Comparison of ENCODE assay signal across 8 cellular contexts in the genomic region with DNA sequence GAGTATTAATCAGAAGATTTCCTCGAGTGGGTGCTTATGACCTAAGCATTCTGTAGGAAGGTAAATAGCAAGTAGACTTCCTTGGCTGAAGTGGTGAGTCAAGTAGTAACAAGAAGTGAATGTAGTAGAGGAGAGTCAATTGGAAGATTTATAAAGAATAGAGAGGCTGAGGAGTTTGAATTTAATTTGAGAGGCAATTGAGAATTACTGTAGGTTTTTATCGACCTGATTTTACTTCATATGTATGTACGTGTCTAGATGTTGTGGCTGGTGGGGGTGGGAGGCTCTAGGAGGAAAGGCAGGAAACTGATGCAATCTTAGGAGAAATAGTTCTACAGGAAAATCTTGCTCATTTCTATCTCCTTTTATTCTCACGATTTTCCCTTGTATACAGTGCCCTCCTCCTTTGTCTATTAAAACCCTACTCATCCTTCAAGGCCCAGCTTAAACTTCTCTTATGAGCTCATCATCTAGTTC. TPM values are rescaled to one million over a fixed set of nuclear protein-coding genes. Genes with fewer than 3 reads are reported as not detected.
A peak's percentile ranks its signal among the peaks of the same experiment; 100 is the strongest.
DNase-seq lines count a peak whose midpoint lies in the region; ATAC-seq, FAIRE-seq and TF ChIP-seq lines count a peak whose summit lies in the region.

No MANE protein-coding gene starts in this region.

- H3K4me1 ChIP-seq in suprapubic skin, result peaks cover 43% of the 10 kb centered on the region

- H3K9me3 ChIP-seq in suprapubic skin, result no peaks in the 10 kb centered on the region

- TF ChIP-seq EP300 in suprapubic skin (IDR thresholded peaks at IDR 0.05), result no peak

- no peak overlapping the region for H3K4me3 ChIP-seq in suprapubic skin

- ATAC-seq in esophagus mucosa, result peak; percentile 54
- ATAC-seq in Right ventricle myocardium superior (ENCODE audit: poor library complexity), result no peak

- 39% methylated on average over 4 of the region's 4 CpGs for WGBS in suprapubic skin

- H3K27me3 ChIP-seq in suprapubic skin, result no peaks in the 10 kb centered on the region

- no peak overlapping the region for H3K27ac ChIP-seq in suprapubic skin

- intact Hi-C loops in Right ventricle myocardium superior (cut with DNase I), result no loop called here

- DNase-seq in EH (ENCODE audit: low read depth), result peak; percentile 88
- peak; percentile 67 for DNase-seq in HCEC 1CT
- peak; percentile 28 for DNase-seq in RCC 7860 (ENCODE audit: low spot score)
- DNase-seq in suprapubic skin (ENCODE audit: low spot score in 2 of 2), result no peak
- no peak for DNase-seq in D341Med (ENCODE audit: low spot score)
- no peak for DNase-seq in cerebellum (ENCODE audit: low spot score)
- no peak for DNase-seq in Right ventricle myocardium superior

- peaks cover 11% of the 10 kb centered on the region for H3K36me3 ChIP-seq in suprapubic skin

- peak; percentile 52 for FAIRE-seq in RCC 7860 (lab: Jason Lieb, UNC)

- no peak for TF ChIP-seq POLR2A in suprapubic skin (IDR thresholded peaks at IDR 0.05)

- TF ChIP-seq CTCF in suprapubic skin (IDR thresholded peaks at IDR 0.05), result no peak

RNA-seq across cellular contexts. Expression of a gene that starts 8.7 kb away (rescaled TPM):
- 61.7 TPM for total RNA-seq in esophagus mucosa
- 100 to 1,000 TPM; 133 to 450 (median 159) TPM for total RNA-seq in suprapubic skin
- 254 TPM for total RNA-seq in cerebellum
- total RNA-seq in Right ventricle myocardium superior, result 72.7 TPM

RNA-seq across cellular contexts. Expression of a gene that starts 36.7 kb away (rescaled TPM):
- total RNA-seq in esophagus mucosa (0.68 TPM), suprapubic skin (1 to 10 TPM in 2 of 4 donors, under 1 TPM in 2; 0.47 to 5.5 (median 0.99) TPM), cerebellum (4.5 TPM), Right ventricle myocardium superior (2.2 TPM)

Comparison
In these comparisons a context has a peak if more than half of its experiments do, and no peak if none do; other contexts are left out.
1. DNase-seq: peak in EH (single experiment), HCEC 1CT (single experiment) and RCC 7860 (single experiment); none in suprapubic skin (0 of 2), D341Med (single experiment), cerebellum (single experiment) and Right ventricle myocardium superior (single experiment).